In genomic region chr18:73232933-73233332, GRCh38 we compare ENCODE assay signal across 13 cellular contexts.
DNase-seq lines count a peak whose midpoint lies in the region; ATAC-seq, FAIRE-seq and TF ChIP-seq lines count a peak whose summit lies in the region.
"Had no signal": no experiment of that assay in that cellular context is flagged by ENCODE, and none has a peak within 500 bp of the region (broad histone marks: within the 10 kb centered on the region; RNA-seq: fewer than 3 reads in every experiment).

No MANE protein-coding gene starts in this region.

- no peak overlapping the region for H2AFZ ChIP-seq in MM.1S (ENCODE audit: low read length)

- H3K4me3 ChIP-seq in upper lobe of right lung = no peak overlapping the region
- H3K4me3 ChIP-seq in MM.1S (ENCODE audit: low read length) = no peak overlapping the region
- H3K4me3 ChIP-seq: SK-N-MC had no signal

- no peaks in the 10 kb centered on the region for H3K9me2 ChIP-seq in MM.1S (replicated peaks; ENCODE audit: insufficient read depth, low read length)

- H3K9me3 ChIP-seq in upper lobe of right lung (no peaks in the 10 kb centered on the region), MM.1S (replicated peaks; ENCODE audit: insufficient read depth, low read length) (no peaks in the 10 kb centered on the region)

- no peaks in the 10 kb centered on the region for H3K79me2 ChIP-seq in MM.1S (ENCODE audit: low read length)

- H3K9ac ChIP-seq in MM.1S (ENCODE audit: low read length) = no peak overlapping the region

- TF ChIP-seq CTCF in D721Med (IDR thresholded peaks at IDR 0.05; ENCODE audit: insufficient read depth, missing control alignments) (no peak), upper lobe of right lung (IDR thresholded peaks at IDR 0.05) (no peak), MM.1S (IDR thresholded peaks at IDR 0.05; ENCODE audit: low read length) (no peak)

- intact Hi-C loops in upper lobe of right lung (cut with DNase I) = no loop called here

- H3K27me3 ChIP-seq in upper lobe of right lung (no peaks in the 10 kb centered on the region), MM.1S (replicated peaks; ENCODE audit: insufficient read depth, low read length) (no peaks in the 10 kb centered on the region)

- H3K27ac ChIP-seq in upper lobe of right lung = no peak overlapping the region
- no peak overlapping the region for H3K27ac ChIP-seq in MM.1S (ENCODE audit: low read length)
- H3K27ac ChIP-seq: SK-N-MC had no signal

- H4K20me1 ChIP-seq in MM.1S (ENCODE audit: insufficient read depth, low read length) = no peaks in the 10 kb centered on the region

- peak; percentile 98 for FAIRE-seq in D721Med (lab: Jason Lieb, UNC)
- FAIRE-seq: small intestine had no signal

- no peak for DNase-seq in D721Med (ENCODE audit: insufficient read length, low spot score)
- DNase-seq in upper lobe of right lung = no peak
- no peak for DNase-seq in MM.1S
- DNase-seq in hippocampal formation (lab: John Stamatoyannopoulos, UW) = no peak
- no peak for DNase-seq in cortex of kidney (lab: John Stamatoyannopoulos, UW)
- DNase-seq: activated CD4-positive, alpha-beta T cell treated with anti-CD3 and anti-CD28 coated beads for 1 hour; NCI-H524; small intestine had no signal

- no peaks in the 10 kb centered on the region for H3K4me1 ChIP-seq in upper lobe of right lung
- H3K4me1 ChIP-seq in MM.1S (ENCODE audit: low read length) = no peaks in the 10 kb centered on the region

- ATAC-seq in GM19324 (IDR thresholded peaks at IDR 0.05; ENCODE audit: low FRiP score, unreplicated experiment) (peak; percentile 86), HG02610 (IDR thresholded peaks at IDR 0.05; ENCODE audit: unreplicated experiment) (peak; percentile 70), HG03457 (IDR thresholded peaks at IDR 0.05; ENCODE audit: unreplicated experiment) (peak; percentile 53), upper lobe of right lung (no peak)
- ATAC-seq: activated T-helper 17 cell treated with anti-CD3 and anti-CD28 coated beads, Interleukin-2, amount 50 U/mL, for 72 hours had no signal

- no peaks in the 10 kb centered on the region for H3K36me3 ChIP-seq in upper lobe of right lung
- H3K36me3 ChIP-seq in MM.1S (replicated peaks; ENCODE audit: insufficient read depth, low read length) = no peaks in the 10 kb centered on the region

- H3K4me2 ChIP-seq in MM.1S (ENCODE audit: low read depth, low read length) = no peak overlapping the region

- H3F3A ChIP-seq in MM.1S (ENCODE audit: insufficient read depth, low read length) = no peaks in the 10 kb centered on the region
